ENCODE assay signal across 8 cellular contexts in genomic region chr20:18506744-18507143, GRCh38. TPM values are rescaled to one million over a fixed set of nuclear protein-coding genes. Genes with fewer than 3 reads are reported as not detected.
DNase-seq lines count a peak whose midpoint lies in the region; ATAC-seq and TF ChIP-seq lines count a peak whose summit lies in the region.

No MANE protein-coding gene starts in this region.

- TF ChIP-seq CTCF in 22Rv1 (IDR thresholded peaks at IDR 0.05), result no peak

- peak overlapping the region; percentile 93 for H3K4me3 ChIP-seq in HUES6 (ENCODE audit: low read depth, low read length)
- peak overlapping the region; percentile 96 for H3K4me3 ChIP-seq in iPS-18c (ENCODE audit: insufficient read depth, low read depth, low read length)
- H3K4me3 ChIP-seq in subcutaneous abdominal adipose tissue (ENCODE audit: low read depth in 1 of 5, low read length in 5 of 5), result peak overlapping the region; percentile 76 to 99 (median 94)

- DNase-seq in activated T-cell treated with anti-CD3 and anti-CD28 coated beads, Interleukin-2, amount 50 U/mL, for 72 hours, result peak; percentile 44 to 46

- H3K9me3 ChIP-seq in HUES6 (ENCODE audit: control insufficient read depth, insufficient read depth, low read depth, low read length) (no peaks in the 10 kb centered on the region), iPS-18c (ENCODE audit: control insufficient read depth, insufficient read depth, low read length) (peaks cover 2% of the 10 kb centered on the region), subcutaneous abdominal adipose tissue (ENCODE audit: control insufficient read depth in 5 of 5, low read length in 5 of 5) (no peaks in the 10 kb centered on the region)

- no peak for ATAC-seq in activated T-cell treated with anti-CD3 and anti-CD28 coated beads, Interleukin-2, amount 50 U/mL, for 72 hours (replicated peaks in 1 of 2)
- no peak for ATAC-seq in GM21717 (IDR thresholded peaks at IDR 0.05; ENCODE audit: unreplicated experiment)
- no peak for ATAC-seq in GM18517 (IDR thresholded peaks at IDR 0.05; ENCODE audit: unreplicated experiment)
- ATAC-seq in HG03095 (IDR thresholded peaks at IDR 0.05; ENCODE audit: unreplicated experiment), result no peak

- H3K9ac ChIP-seq in HUES6 (ENCODE audit: low read length) (peak overlapping the region; percentile 92), subcutaneous abdominal adipose tissue (ENCODE audit: low read length in 5 of 5) (peak overlapping the region in 4 of 5 donors; percentile 86 to 96 (median 92))

- peaks cover 51% of the 10 kb centered on the region for H3K4me1 Mint-ChIP-seq in activated T-cell treated with anti-CD3 and anti-CD28 coated beads, Interleukin-2, amount 50 U/mL, for 72 hours (ENCODE audit: low read depth)

- peak overlapping the region; percentile 93 to 99 for H3K4me3 Mint-ChIP-seq in activated T-cell treated with anti-CD3 and anti-CD28 coated beads, Interleukin-2, amount 50 U/mL, for 72 hours

- H3K27ac Mint-ChIP-seq in activated T-cell treated with anti-CD3 and anti-CD28 coated beads, Interleukin-2, amount 50 U/mL, for 72 hours, result peak overlapping the region; percentile 96

- H3K4me1 ChIP-seq in HUES6 (ENCODE audit: control insufficient read depth, insufficient read depth, low read length) (no peaks in the 10 kb centered on the region), subcutaneous abdominal adipose tissue (ENCODE audit: control insufficient read depth in 5 of 5, insufficient read depth in 5 of 5, low read length in 5 of 5) (peaks cover 3 to 24% (median 18%) of the 10 kb centered on the region in 5 donors)

- H3K27me3 ChIP-seq in HUES6 (ENCODE audit: control insufficient read depth, insufficient read depth, low read length) (no peaks in the 10 kb centered on the region), subcutaneous abdominal adipose tissue (ENCODE audit: control insufficient read depth in 5 of 5, insufficient read depth in 4 of 5, low read length in 5 of 5) (no peaks in the 10 kb centered on the region)

- H3K27ac ChIP-seq in 22Rv1 (peak overlapping the region; percentile 96), HUES6 (ENCODE audit: low read depth, low read length) (no peak overlapping the region), subcutaneous abdominal adipose tissue (ENCODE audit: low read depth, low read length) (peak overlapping the region; percentile 97)

- peaks cover 17 to 22% of the 10 kb centered on the region in 2 donors for H3K36me3 Mint-ChIP-seq in activated T-cell treated with anti-CD3 and anti-CD28 coated beads, Interleukin-2, amount 50 U/mL, for 72 hours (ENCODE audit: insufficient read depth in 2 of 2)

- peaks cover 4% of the 10 kb centered on the region for H3K27me3 Mint-ChIP-seq in activated T-cell treated with anti-CD3 and anti-CD28 coated beads, Interleukin-2, amount 50 U/mL, for 72 hours (ENCODE audit: low read depth)

- no peaks in the 10 kb centered on the region for H3K9me3 Mint-ChIP-seq in activated T-cell treated with anti-CD3 and anti-CD28 coated beads, Interleukin-2, amount 50 U/mL, for 72 hours

- H3K36me3 ChIP-seq in HUES6 (ENCODE audit: control insufficient read depth, insufficient read depth, low read length) (peaks cover 20% of the 10 kb centered on the region), subcutaneous abdominal adipose tissue (ENCODE audit: control insufficient read depth in 5 of 5, insufficient read depth in 5 of 5, low read length in 5 of 5) (peaks cover 2 to 14% (median 9%) of the 10 kb centered on the region in 5 donors)

RNA-seq across cellular contexts. Expression of gene SEC23B, which starts 1.0 kb away (rescaled TPM):
- total RNA-seq in activated T-cell treated with anti-CD3 and anti-CD28 coated beads, Interleukin-2, amount 50 U/mL, for 72 hours, result 100 to 1,000 TPM; 129 to 158 TPM

RNA-seq across cellular contexts. Expression of gene RBBP9, which starts 9.7 kb away (rescaled TPM):
- 10 to 100 TPM; 27.2 to 30.6 TPM for total RNA-seq in activated T-cell treated with anti-CD3 and anti-CD28 coated beads, Interleukin-2, amount 50 U/mL, for 72 hours

RNA-seq across cellular contexts. Expression of gene POLR3F, which starts 39.6 kb away (rescaled TPM):
- total RNA-seq in activated T-cell treated with anti-CD3 and anti-CD28 coated beads, Interleukin-2, amount 50 U/mL, for 72 hours, result 10 to 100 TPM; 12.5 to 13.4 TPM

RNA-seq across cellular contexts. Expression of gene DZANK1, which starts 39.9 kb away (rescaled TPM):
- 1 to 10 TPM; 3.0 to 3.1 TPM for total RNA-seq in activated T-cell treated with anti-CD3 and anti-CD28 coated beads, Interleukin-2, amount 50 U/mL, for 72 hours
